ENCODE assay signal across 8 cellular contexts in genomic region chr18:6729247-6730091, GRCh38. TPM values are rescaled to one million over a fixed set of nuclear protein-coding genes. Genes with fewer than 3 reads are reported as not detected.
A peak's percentile ranks its signal among the peaks of the same experiment; 100 is the strongest.
DNase-seq lines count a peak whose midpoint lies in the region; ATAC-seq, FAIRE-seq and TF ChIP-seq lines count a peak whose summit lies in the region.

ARHGAP28 (plus strand) TSS chr18:6729716; CDS start chr18:6729822, 106 bp downstream.

- peaks cover 3% of the 10 kb centered on the region for H3K23me2 ChIP-seq in H9 (ENCODE audit: insufficient read length, low read depth, low read length, poor library complexity, severe bottlenecking)

- no peaks in the 10 kb centered on the region for H3K79me1 ChIP-seq in H9 (ENCODE audit: insufficient read depth, low read depth, low read length, poor library complexity, severe bottlenecking)

- peak; percentile 84 for DNase-seq in G401 (ENCODE audit: low spot score)
- peak; percentile 89 for DNase-seq in H9
- peak; percentile 84 to 94 for DNase-seq in NCI-H2081 (lab: John Stamatoyannopoulos, UW)
- peak; percentile 18 to 22 for DNase-seq in activated T-cell treated with anti-CD3 and anti-CD28 coated beads, Interleukin-2, amount 50 U/mL, for 48 hours
- DNase-seq in frontal cortex (ENCODE audit: low spot score in 2 of 2): peak; percentile 58 to 59
- DNase-seq in natural killer cell: no peak

- no peak within 1 kb of the TSS for H2BK12ac ChIP-seq in H9 (ENCODE audit: insufficient read length, low read depth, low read length)

- no peak for FAIRE-seq in frontal cortex (lab: Jason Lieb, UNC)

- H3K4ac ChIP-seq in H9 (ENCODE audit: low read depth, low read length): no peak within 1 kb of the TSS

- WGBS in H9 (ENCODE audit: extremely low coverage, insufficient read length, low lambda C conversion rate): no CpG with 5 or more reads among the region's 96 CpGs

- H2BK5ac ChIP-seq in H9 (ENCODE audit: insufficient read length, low read length): peak within 1 kb of the TSS; percentile 19

- H3K36me3 Mint-ChIP-seq in H9 (ENCODE audit: insufficient read depth in 1 of 3, low read depth in 3 of 3): no peaks in the 10 kb centered on the region
- H3K36me3 Mint-ChIP-seq in natural killer cell: no peaks in the 10 kb centered on the region

- H3K79me2 ChIP-seq in H9 (ENCODE audit: insufficient read depth, low read length): no peaks in the 10 kb centered on the region

- H3K4me1 Mint-ChIP-seq in H9: peaks cover 49 to 51% of the 10 kb centered on the region in 2 experiments
- peaks cover 0 to 5% of the 10 kb centered on the region in 2 donors for H3K4me1 Mint-ChIP-seq in natural killer cell

- no peaks in the 10 kb centered on the region for H4K20me1 ChIP-seq in H9 (ENCODE audit: control insufficient read depth, insufficient read depth, insufficient read length)

- H3K4me3 Mint-ChIP-seq in H9 (peak within 1 kb of the TSS; percentile 94 to 99), natural killer cell (peak within 1 kb of the TSS; percentile 39)

- H2BK120ac ChIP-seq in H9 (ENCODE audit: low read depth, low read length, poor library complexity, severe bottlenecking): no peak within 1 kb of the TSS

- peak within 1 kb of the TSS; percentile 71 for H3K9ac ChIP-seq in H9 (ENCODE audit: extremely low read depth, insufficient read length, low read length)

- H3K9me3 Mint-ChIP-seq in H9 (peaks cover 0 to 2% of the 10 kb centered on the region in 2 experiments; a peak in 1 of 5 replicates), natural killer cell (peaks cover 0 to 2% of the 10 kb centered on the region in 2 donors)

- peak within 1 kb of the TSS; percentile 27 for H3K27ac ChIP-seq in H9 (ENCODE audit: insufficient read length, low read depth, low read length)

- H3K27ac Mint-ChIP-seq in H9: peak within 1 kb of the TSS; percentile 100
- H3K27ac Mint-ChIP-seq in natural killer cell: no peak within 1 kb of the TSS

- peak within 1 kb of the TSS; percentile 46 for H4K5ac ChIP-seq in H9 (ENCODE audit: insufficient read length, low read depth, low read length)

- no peak within 1 kb of the TSS for H4K91ac ChIP-seq in H9 (ENCODE audit: insufficient read length, low read depth, low read length)

- peak within 1 kb of the TSS; percentile 66 for H3K18ac ChIP-seq in H9 (ENCODE audit: insufficient read length, low read depth, low read length)

- no peaks in the 10 kb centered on the region for H3K9me3 ChIP-seq in H9 (ENCODE audit: control insufficient read depth, low read depth, low read length)

- TF ChIP-seq CTCF in H9 (conservative IDR thresholded peaks at IDR 0.05) (peak; percentile 49; the same call in 2 of the 3 replicates), natural killer cell (IDR thresholded peaks at IDR 0.05) (no peak)

- H2BK20ac ChIP-seq in H9 (ENCODE audit: low read depth, low read length, poor library complexity, severe bottlenecking): no peak within 1 kb of the TSS

- H3K4me2 ChIP-seq in H9 (ENCODE audit: insufficient read depth, insufficient read length, low read length): peak within 1 kb of the TSS; percentile 50

- H3K27me3 ChIP-seq in H9 (ENCODE audit: insufficient read depth, low read length): no peaks in the 10 kb centered on the region

- intact Hi-C loops in natural killer cell (cut with micrococcal nuclease): no loop called here

- in situ Hi-C loops in G401 (cut with HindIII; ENCODE audit: low sequenced_read_pairs): no loop called here

- H3K56ac ChIP-seq in H9 (ENCODE audit: insufficient read length, low read depth, low read length): no peak within 1 kb of the TSS

- ATAC-seq in natural killer cell: no peak
- no peak for ATAC-seq in HG03469 (IDR thresholded peaks at IDR 0.05; ENCODE audit: unreplicated experiment)
- no peak for ATAC-seq in GM18870 (IDR thresholded peaks at IDR 0.05; ENCODE audit: unreplicated experiment)

- H3K14ac ChIP-seq in H9 (ENCODE audit: insufficient read depth, low read length): peak within 1 kb of the TSS; percentile 83; the same call in 1 of the 2 replicates

- H2AFZ ChIP-seq in H9 (ENCODE audit: low read length): peak within 1 kb of the TSS; percentile 18

- H3K4me1 ChIP-seq in H9 (ENCODE audit: insufficient read depth, low read length): peaks cover 9% of the 10 kb centered on the region; the same call in 1 of the 2 replicates

- no peak within 1 kb of the TSS for H2AK5ac ChIP-seq in H9 (ENCODE audit: insufficient read length, low read length)

- H3K27me3 Mint-ChIP-seq in H9 (ENCODE audit: low read depth) (no peaks in the 10 kb centered on the region), natural killer cell (ENCODE audit: low read depth in 2 of 2) (peaks cover 12 to 37% of the 10 kb centered on the region in 2 donors)

- H2BK15ac ChIP-seq in H9 (ENCODE audit: low read depth, low read length): no peak within 1 kb of the TSS; the same call in 1 of the 2 replicates

- no peak within 1 kb of the TSS for H3T11ph ChIP-seq in H9 (ENCODE audit: low read length)

- no peak within 1 kb of the TSS for H3K23ac ChIP-seq in H9 (ENCODE audit: insufficient read length, low read depth, low read length)

- no peak within 1 kb of the TSS for H4K8ac ChIP-seq in H9 (replicated peaks; ENCODE audit: insufficient read length, low read depth, low read length)

RNA-seq across cellular contexts. Expression of gene ARHGAP28, which starts in this region (rescaled TPM):
- total RNA-seq in G401 (2014; rRNA removed; shearing (Covaris generic)): 0.61 and 1.0 TPM in 2 replicates
- total RNA-seq in H9 (2021) (7.9 and 9.2 TPM in 2 replicates), frontal cortex (15.9 TPM), natural killer cell (not detected)

Comparison
In these comparisons a context has a peak if more than half of its experiments do, and no peak if none do; other contexts are left out.
1. H3K27ac Mint-ChIP-seq: peak in H9 (3 of 3); none in natural killer cell (0 of 2).